ENCODE assay signal across 1 cellular context in genomic region chr10:95443636-95444035, GRCh38.
TF ChIP-seq lines count a peak whose summit lies in the region.

No MANE protein-coding gene starts in this region.

TF ChIP-seq in HepG2, 621 proteins besides CTCF, POLR2A, EP300 and RAD21 (continued from another document and continues in another):
- peak; percentile 55; the same call in 1 of the 2 replicates for TF ChIP-seq AHDC1 (CRISPR knock-in tag; IDR thresholded peaks at IDR 0.05; ENCODE audit: borderline replicate concordance)
- no peak for TF ChIP-seq MIER3 (CRISPR knock-in tag; IDR thresholded peaks at IDR 0.05; ENCODE audit: borderline replicate concordance)
- TF ChIP-seq ERF (CRISPR knock-in tag; IDR thresholded peaks at IDR 0.05), result 0 out of 2 replicates have a peak, but pooled peaks have one; percentile 23
- TF ChIP-seq TAF1 (CRISPR knock-in tag; IDR thresholded peaks at IDR 0.05), result no peak
- TF ChIP-seq SALL1 (CRISPR knock-in tag; IDR thresholded peaks at IDR 0.05), result peak; percentile 22; the same call in 1 of the 2 replicates
- TF ChIP-seq ARID5B (CRISPR knock-in tag; IDR thresholded peaks at IDR 0.05), result peak; percentile 54
- peak; percentile 76 for TF ChIP-seq HNF4A (CRISPR knock-in tag; IDR thresholded peaks at IDR 0.05)
- TF ChIP-seq SIN3A (IDR thresholded peaks at IDR 0.05; ENCODE audit: borderline replicate concordance, low read depth, low read length), result 0 out of 2 replicates have a peak, but pooled peaks have one; percentile 31
- no peak for TF ChIP-seq KDM5A (IDR thresholded peaks at IDR 0.05; ENCODE audit: borderline replicate concordance, low read length)
- TF ChIP-seq BATF2 (CRISPR knock-in tag; IDR thresholded peaks at IDR 0.05), result no peak
- 0 out of 2 replicates have a peak, but pooled peaks have one; percentile 17 for TF ChIP-seq KAT8 (CRISPR knock-in tag; IDR thresholded peaks at IDR 0.05)
- TF ChIP-seq MTA1 (CRISPR knock-in tag; IDR thresholded peaks at IDR 0.05; ENCODE audit: borderline replicate concordance), result no peak
- TF ChIP-seq FOXP4 (CRISPR knock-in tag; IDR thresholded peaks at IDR 0.05), result 0 out of 2 replicates have a peak, but pooled peaks have one; percentile 32
- TF ChIP-seq MIXL1 (CRISPR knock-in tag; IDR thresholded peaks at IDR 0.05), result peak; percentile 38; the same call in 1 of the 2 replicates
- 0 out of 2 replicates have a peak, but pooled peaks have one; percentile 16 for TF ChIP-seq GATAD2A (CRISPR knock-in tag; IDR thresholded peaks at IDR 0.05)
- no peak for TF ChIP-seq SOX6 (IDR thresholded peaks at IDR 0.05)
- peak; percentile 29; the same call in 1 of the 2 replicates for TF ChIP-seq SOX6 (CRISPR knock-in tag; IDR thresholded peaks at IDR 0.05)
- no peak for TF ChIP-seq SYNCRIP (IDR thresholded peaks at IDR 0.05; ENCODE audit: insufficient read depth, low read depth, low read length)
- no peak for TF ChIP-seq PRDM15 (CRISPR knock-in tag; IDR thresholded peaks at IDR 0.05)
- no peak for TF ChIP-seq ZNF138 (CRISPR knock-in tag; IDR thresholded peaks at IDR 0.05; ENCODE audit: low read depth)
- TF ChIP-seq ZNF616 (CRISPR knock-in tag; IDR thresholded peaks at IDR 0.05; ENCODE audit: low read depth), result no peak
- TF ChIP-seq HNF4G (IDR thresholded peaks at IDR 0.05; ENCODE audit: borderline replicate concordance, low read depth, low read length), result peak; percentile 47; the same call in 1 of the 2 replicates
- TF ChIP-seq HNF4G (CRISPR knock-in tag; IDR thresholded peaks at IDR 0.05; ENCODE audit: borderline replicate concordance, low read depth), result no peak; the same call in 1 of the 2 replicates
- TF ChIP-seq ZNF646 (CRISPR knock-in tag; IDR thresholded peaks at IDR 0.05), result 0 out of 2 replicates have a peak, but pooled peaks have one; percentile 18
- TF ChIP-seq HNRNPK (IDR thresholded peaks at IDR 0.05; ENCODE audit: low read depth, low read length, poor library complexity, severe bottlenecking), result no peak
- TF ChIP-seq MED1 (CRISPR knock-in tag; IDR thresholded peaks at IDR 0.05), result 0 out of 2 replicates have a peak, but pooled peaks have one; percentile 50
- no peak for TF ChIP-seq MXD4 (CRISPR knock-in tag; IDR thresholded peaks at IDR 0.05)
- 0 out of 2 replicates have a peak, but pooled peaks have one; percentile 26 for TF ChIP-seq ZKSCAN8 (CRISPR knock-in tag; IDR thresholded peaks at IDR 0.05; ENCODE audit: borderline replicate concordance)
- TF ChIP-seq SOX5 (CRISPR knock-in tag; IDR thresholded peaks at IDR 0.05; ENCODE audit: borderline replicate concordance), result peak; percentile 28; the same call in 1 of the 2 replicates
- TF ChIP-seq PHB2 (IDR thresholded peaks at IDR 0.05; ENCODE audit: partially characterized antibody), result no peak
- no peak for TF ChIP-seq NFE2 (CRISPR knock-in tag; IDR thresholded peaks at IDR 0.05)
- TF ChIP-seq ZNF546 (CRISPR knock-in tag; conservative IDR thresholded peaks at IDR 0.05), result no peak
- no peak for TF ChIP-seq THYN1 (CRISPR knock-in tag; IDR thresholded peaks at IDR 0.05; ENCODE audit: borderline replicate concordance, low read depth)
- TF ChIP-seq ATF1 (CRISPR knock-in tag; IDR thresholded peaks at IDR 0.05), result 0 out of 2 replicates have a peak, but pooled peaks have one; percentile 17
- 0 out of 2 replicates have a peak, but pooled peaks have one; percentile 19 for TF ChIP-seq ZNF629 (CRISPR knock-in tag; conservative IDR thresholded peaks at IDR 0.05)
